In genomic region chr9:76401580-76402354, GRCh38 we compare ENCODE assay signal across 1 cellular context.
TF ChIP-seq lines count a peak whose summit lies in the region.

No MANE protein-coding gene starts in this region.

TF ChIP-seq in GM23338, 12 proteins besides CTCF, POLR2A, EP300 and RAD21 (continued from another document):
- TF ChIP-seq ZNF462 (CRISPR knock-in tag; IDR thresholded peaks at IDR 0.05) (no peak), EZH2 (IDR thresholded peaks at IDR 0.05; ENCODE audit: low read depth, unreplicated experiment) (no peak), NANOG (IDR thresholded peaks at IDR 0.05; ENCODE audit: borderline replicate concordance) (no peak), ETS1 (IDR thresholded peaks at IDR 0.05) (no peak), EZH2phosphoT487 (IDR thresholded peaks at IDR 0.05; ENCODE audit: unreplicated experiment) (no peak), POLR2AphosphoS5 (IDR thresholded peaks at IDR 0.05; ENCODE audit: low read depth) (no peak), STAT1 (IDR thresholded peaks at IDR 0.05; ENCODE audit: unreplicated experiment) (no peak)
